ENCODE assay signal across 9 cellular contexts in genomic region chr2:86036790-86037138, GRCh38.
DNase-seq lines count a peak whose midpoint lies in the region; ATAC-seq and TF ChIP-seq lines count a peak whose summit lies in the region.
"Had no signal": no experiment of that assay in that cellular context is flagged by ENCODE, and none has a peak within 500 bp of the region (broad histone marks: within the 10 kb centered on the region; RNA-seq: fewer than 3 reads in every experiment).

No MANE protein-coding gene starts in this region.

- 40 to 74% methylated on average over 5 of the region's 5 CpGs for WGBS in sigmoid colon, 2 donors

- TF ChIP-seq POLR2A in sigmoid colon (IDR thresholded peaks at IDR 0.05) = no peak

- H3K27me3 Mint-ChIP-seq in T-cell = no peaks in the 10 kb centered on the region

- H3K4me1 ChIP-seq in DND-41 (ENCODE audit: insufficient read depth, low read length) = peaks cover 70% of the 10 kb centered on the region
- peaks cover 21% of the 10 kb centered on the region for H3K4me1 ChIP-seq in foreskin keratinocyte
- H3K4me1 ChIP-seq in sigmoid colon = peaks cover 0 to 39% (median 29%) of the 10 kb centered on the region in 4 donors
- peaks cover 24% of the 10 kb centered on the region for H3K4me1 ChIP-seq in mucosa of descending colon (ENCODE audit: low read depth)

- H3K4me3 ChIP-seq in DND-41 (ENCODE audit: low read depth in 1 of 2, low read length in 2 of 2) = peak overlapping the region in 1 of 2 experiments; percentile 4; a peak in 1 of 4 replicates
- H3K4me3 ChIP-seq in sigmoid colon = no peak overlapping the region
- no peak overlapping the region for H3K4me3 ChIP-seq in mucosa of descending colon

- no peaks in the 10 kb centered on the region for H3K9me3 Mint-ChIP-seq in T-cell

- H3K36me3 Mint-ChIP-seq in T-cell = peaks cover 13% of the 10 kb centered on the region

- peak overlapping the region; percentile 67 to 78 (median 74) for H3K4me3 Mint-ChIP-seq in T-cell

- peak overlapping the region; percentile 99 for H3K27ac Mint-ChIP-seq in T-cell

- peak overlapping the region; percentile 71 for H3K9ac ChIP-seq in DND-41 (ENCODE audit: low read depth, low read length)

- no peak for ATAC-seq in DND-41 (ENCODE audit: insufficient read depth, low read depth)
- ATAC-seq in T-cell (replicated peaks in 1 of 4) = no peak
- no peak for ATAC-seq in foreskin keratinocyte
- no peak for ATAC-seq in mucosa of descending colon

- POLR2A ChIA-PET in T-cell (lab: Charles Lee) = interaction anchor here (0.8 to 1.7 kb wide), 7 partner anchors 9 to 186 kb away, joined by 3 to 8 read pairs (median 3); no protein-coding TSS in a partner anchor

- no peak for TF ChIP-seq EP300 in sigmoid colon (IDR thresholded peaks at IDR 0.05)

- H3K4me2 ChIP-seq in DND-41 (ENCODE audit: insufficient read depth, low read length) = peak overlapping the region; percentile 72

- H3K79me2 ChIP-seq in DND-41 (ENCODE audit: insufficient read depth, low read length) = 0 out of 2 replicates have a peak, but pooled peaks cover 3% of the 10 kb centered on the region

- DNase-seq in DND-41 (no peak), T-cell (no peak), foreskin keratinocyte (no peak), sigmoid colon (no peak), nucleus accumbens (lab: John Stamatoyannopoulos, UW) (no peak), cerebellar nuclear complex (lab: John Stamatoyannopoulos, UW) (no peak), NCI-H345 (lab: John Stamatoyannopoulos, UW) (no peak), mucosa of descending colon (no peak)
- DNase-seq: islet precursor cell had no signal

- intact Hi-C loops in sigmoid colon (cut with DNase I) (loop anchor here (1.0 to 2.0 kb wide), 2 partner anchors 148 to 208 kb away; partner anchors contain the start of gene ST3GAL5), mucosa of descending colon (cut with DNase I, micrococcal nuclease) (no loop called here)

- TF ChIP-seq CTCF in DND-41 (IDR thresholded peaks at IDR 0.05; ENCODE audit: borderline replicate concordance, extremely low read depth, low read length, poor library complexity, severe bottlenecking) = no peak
- no peak for TF ChIP-seq CTCF in foreskin keratinocyte (conservative IDR thresholded peaks at IDR 0.05)
- no peak for TF ChIP-seq CTCF in sigmoid colon (IDR thresholded peaks at IDR 0.05)
- TF ChIP-seq CTCF in mucosa of descending colon (IDR thresholded peaks at IDR 0.05) = no peak

- CTCF ChIA-PET in T-cell (lab: Charles Lee) = interaction anchor here (0.5 to 4.3 kb wide), 12 partner anchors 9 to 234 kb away, joined by 3 to 40 read pairs (median 6); partner anchors contain the start of gene ST3GAL5 (in 1 of the 2)

- H3K9me3 ChIP-seq in DND-41 (ENCODE audit: insufficient read depth, low read length, severe bottlenecking) = no peaks in the 10 kb centered on the region
- no peaks in the 10 kb centered on the region for H3K9me3 ChIP-seq in sigmoid colon
- no peaks in the 10 kb centered on the region for H3K9me3 ChIP-seq in mucosa of descending colon

- peaks cover 3% of the 10 kb centered on the region; the same call in 1 of the 2 replicates for H4K20me1 ChIP-seq in DND-41 (ENCODE audit: insufficient read depth, low read length)

- peak overlapping the region; percentile 19; the same call in 1 of the 2 replicates for H2AFZ ChIP-seq in DND-41 (ENCODE audit: low read depth, low read length)

- H3K27ac ChIP-seq in DND-41 (ENCODE audit: low read length) (peak overlapping the region; percentile 99), foreskin keratinocyte (peak overlapping the region; percentile 53), sigmoid colon (peak overlapping the region; percentile 74 to 84 (median 80))

- peaks cover 70% of the 10 kb centered on the region for H3K36me3 ChIP-seq in DND-41 (ENCODE audit: insufficient read depth, low read length)
- H3K36me3 ChIP-seq in sigmoid colon = peaks cover 3 to 68% (median 23%) of the 10 kb centered on the region in 4 donors
- no peaks in the 10 kb centered on the region for H3K36me3 ChIP-seq in mucosa of descending colon (ENCODE audit: low read depth)

- H3K27me3 ChIP-seq in DND-41 (ENCODE audit: insufficient read depth, low read length, poor library complexity) = no peaks in the 10 kb centered on the region
- no peaks in the 10 kb centered on the region for H3K27me3 ChIP-seq in foreskin keratinocyte
- no peaks in the 10 kb centered on the region for H3K27me3 ChIP-seq in sigmoid colon

- H3K4me1 Mint-ChIP-seq in T-cell = peaks cover 92 to 99% (median 96%) of the 10 kb centered on the region in 3 donors
